In genomic region chr5:16467363-16468219, GRCh38 we compare ENCODE assay signal across 8 cellular contexts. TPM values are rescaled to one million over a fixed set of nuclear protein-coding genes. Genes with fewer than 3 reads are reported as not detected.
A peak's percentile ranks its signal among the peaks of the same experiment; 100 is the strongest.
DNase-seq lines count a peak whose midpoint lies in the region; ATAC-seq and TF ChIP-seq lines count a peak whose summit lies in the region.

No MANE protein-coding gene starts in this region.

- H3K79me2 ChIP-seq in neural progenitor cell (ENCODE audit: low read depth): peaks cover 54% of the 10 kb centered on the region

- peaks cover 8% of the 10 kb centered on the region for H3K36me3 Mint-ChIP-seq in neural progenitor cell

- ATAC-seq in GM18519 (IDR thresholded peaks at IDR 0.05; ENCODE audit: low FRiP score, unreplicated experiment): peak; percentile 91

- TF ChIP-seq CTCF in colonic mucosa (IDR thresholded peaks at IDR 0.05) (no peak), neural progenitor cell (IDR thresholded peaks at IDR 0.05) (no peak), suprapubic skin (IDR thresholded peaks at IDR 0.05) (no peak)

- no peak overlapping the region for H3K27ac Mint-ChIP-seq in neural progenitor cell

- peaks cover 12% of the 10 kb centered on the region for H3K4me1 ChIP-seq in colonic mucosa
- H3K4me1 ChIP-seq in neural progenitor cell: peaks cover 18% of the 10 kb centered on the region
- H3K4me1 ChIP-seq in suprapubic skin: peaks cover 42% of the 10 kb centered on the region

- no peaks in the 10 kb centered on the region for H3K27me3 Mint-ChIP-seq in neural progenitor cell (ENCODE audit: insufficient read depth, low read depth)

- H3K9ac ChIP-seq in colonic mucosa (ENCODE audit: low read depth in 2 of 2, low read length in 2 of 2) (no peak overlapping the region), neural progenitor cell (no peak overlapping the region)

- DNase-seq in HCEC 1CT (peak; percentile 88), MG63 (no peak), colonic mucosa (no peak), neural progenitor cell (ENCODE audit: low spot score) (no peak), germinal center (ENCODE audit: low spot score) (no peak), suprapubic skin (ENCODE audit: low spot score in 2 of 2) (no peak), DMS79 treated with DMSO at 0.1 percent for 48 hours (lab: John Stamatoyannopoulos, UW) (no peak)

- peak overlapping the region; percentile 98 for H3K4me2 ChIP-seq in neural progenitor cell

- no peak for TF ChIP-seq EP300 in suprapubic skin (IDR thresholded peaks at IDR 0.05)

- H3K4me3 Mint-ChIP-seq in neural progenitor cell: peak overlapping the region; percentile 96

- intact Hi-C loops in colonic mucosa (cut with DNase I): no loop called here

- H3K4me1 Mint-ChIP-seq in neural progenitor cell: peaks cover 44% of the 10 kb centered on the region

- 61% methylated on average over 3 of the region's 3 CpGs for WGBS in suprapubic skin

- no peaks in the 10 kb centered on the region for H3F3A ChIP-seq in neural progenitor cell (ENCODE audit: low read depth)

- H3K27ac ChIP-seq in colonic mucosa: peak overlapping the region; percentile 18
- H3K27ac ChIP-seq in neural progenitor cell: no peak overlapping the region
- H3K27ac ChIP-seq in suprapubic skin: no peak overlapping the region

- peaks cover 50% of the 10 kb centered on the region for H4K20me1 ChIP-seq in neural progenitor cell (ENCODE audit: low read depth)

- H3K4me3 ChIP-seq in MG63 (peak overlapping the region; percentile 97; the same call in 1 of the 2 replicates), colonic mucosa (no peak overlapping the region), neural progenitor cell (peak overlapping the region; percentile 67), suprapubic skin (no peak overlapping the region)

- H3K9me3 Mint-ChIP-seq in neural progenitor cell: no peaks in the 10 kb centered on the region

- TF ChIP-seq POLR2A in suprapubic skin (IDR thresholded peaks at IDR 0.05): no peak

- peaks cover 21% of the 10 kb centered on the region for H3K36me3 ChIP-seq in MG63
- H3K36me3 ChIP-seq in colonic mucosa: no peaks in the 10 kb centered on the region
- H3K36me3 ChIP-seq in neural progenitor cell: no peaks in the 10 kb centered on the region
- H3K36me3 ChIP-seq in suprapubic skin: peaks cover 10% of the 10 kb centered on the region

- H3K9me3 ChIP-seq in MG63 (no peaks in the 10 kb centered on the region), colonic mucosa (no peaks in the 10 kb centered on the region), neural progenitor cell (ENCODE audit: low read depth) (no peaks in the 10 kb centered on the region), suprapubic skin (no peaks in the 10 kb centered on the region)

- no peak overlapping the region for H2AFZ ChIP-seq in neural progenitor cell (replicated peaks)

- H3K27me3 ChIP-seq in MG63: no peaks in the 10 kb centered on the region
- H3K27me3 ChIP-seq in colonic mucosa: no peaks in the 10 kb centered on the region
- H3K27me3 ChIP-seq in neural progenitor cell: no peaks in the 10 kb centered on the region
- H3K27me3 ChIP-seq in suprapubic skin: no peaks in the 10 kb centered on the region

RNA-seq across cellular contexts. Expression of gene ZNF622, which starts 2.0 kb away (rescaled TPM):
- total RNA-seq in MG63 (2014; rRNA removed; shearing (Covaris generic); ENCODE audit: low replicate concordance): 77.9 and 89.1 TPM in 2 replicates
- total RNA-seq in colonic mucosa (10 to 100 TPM; 53.0 to 56.3 TPM), neural progenitor cell (ENCODE audit: low replicate concordance) (14.6 and 21.8 TPM in 2 replicates), suprapubic skin (10 to 100 TPM; 21.1 to 27.3 (median 25.5) TPM)

Comparison
In these comparisons a context has a peak if more than half of its experiments do, and no peak if none do; other contexts are left out.
1. H3K4me3 ChIP-seq: peak in MG63 (single experiment) and neural progenitor cell (single experiment); none in colonic mucosa (single experiment) and suprapubic skin (single experiment).